In the genomic region with DNA sequence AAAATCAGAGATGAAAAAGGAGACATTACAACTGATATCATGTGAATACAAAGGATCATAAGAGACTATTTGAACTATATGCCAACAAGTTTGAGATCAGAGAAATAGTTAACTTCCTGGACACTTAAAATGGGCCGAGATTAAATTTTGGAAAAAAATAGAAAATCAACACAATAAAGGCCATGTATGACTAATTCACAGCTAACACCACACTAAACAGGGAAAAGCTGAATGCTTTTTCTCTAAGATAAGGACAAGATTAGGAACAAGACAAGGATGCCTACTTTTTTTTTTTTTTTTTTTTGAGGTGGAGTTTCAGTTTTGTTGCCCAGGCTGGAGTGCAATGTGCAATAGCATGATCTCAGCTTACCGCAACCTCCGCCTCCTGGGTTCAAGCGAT, we compare ENCODE assay signal across 8 cellular contexts.
"Had no signal": no experiment of that assay in that cellular context is flagged by ENCODE, and none has a peak within 500 bp of the region (broad histone marks: within the 10 kb centered on the region; RNA-seq: fewer than 3 reads in every experiment).

No MANE protein-coding gene starts in this region.

- H3K4me3 ChIP-seq: GM23338 had no signal

- H3K4me2 ChIP-seq: GM23338, KMS-11 had no signal

- ATAC-seq: GM23338 had no signal

- H3K9ac ChIP-seq: KMS-11 had no signal

- DNase-seq: H9, HCEC 1CT, KBM-7 had no signal

- FAIRE-seq: H1, H54, HTR-8/SVneo had no signal

- H3K27ac ChIP-seq: KMS-11 had no signal

- H2AFZ ChIP-seq: GM23338 had no signal
